ENCODE assay signal across 33 cellular contexts in the genomic region with DNA sequence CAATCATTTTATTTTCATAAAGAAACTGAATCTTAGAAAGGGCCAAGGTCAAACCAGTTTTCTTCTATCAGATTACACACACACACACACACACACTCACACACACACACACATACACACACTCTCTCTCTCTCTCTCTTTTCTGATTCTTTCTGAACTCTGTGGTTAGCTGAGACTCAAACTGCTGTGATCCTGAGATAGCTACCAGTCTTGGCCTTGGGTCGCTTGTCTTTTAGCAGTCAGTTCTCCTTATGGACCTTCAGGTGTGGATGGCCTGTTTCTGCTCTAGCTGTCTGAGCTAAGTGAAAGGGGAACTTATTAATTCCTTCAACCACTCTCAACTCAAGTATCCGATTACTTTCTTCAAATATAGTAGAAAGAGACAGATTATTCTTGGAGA.
"Had no signal": no experiment of that assay in that cellular context is flagged by ENCODE, and none has a peak within 500 bp of the region (broad histone marks: within the 10 kb centered on the region; RNA-seq: fewer than 3 reads in every experiment).

No MANE protein-coding gene starts in this region.

- H3K4me3 Mint-ChIP-seq: activated B cell treated with CpG ODN at 0.5 μM for 24 hours; activated CD8-positive, alpha-beta memory T cell treated with anti-CD3 and anti-CD28 coated beads, Interleukin-2, amount 10 ng/mL, durations not matched to agents 7 days and 5 days; activated CD8-positive, alpha-beta T cell treated with anti-CD3 and anti-CD28 coated beads for 36 hours; activated naive CD4-positive, alpha-beta T cell treated with anti-CD3 and anti-CD28 coated beads for 36 hours; activated naive CD8-positive, alpha-beta T cell treated with anti-CD3 and anti-CD28 coated beads, Interleukin-2, amount 10 ng/mL, durations not matched to agents 7 days and 5 days; activated T-helper 1 cell treated with anti-CD3 and anti-CD28 coated beads, Interleukin-12 subunit alpha, Interleukin-12 subunit beta, Interleukin-2, Interleukin-4 antibody, amounts not matched to agents 30 ng/mL and 10 ng/mL and 1 ng/mL, durations not matched to agents 14 hours and 24 hours and 36 hours; brain; T-helper 2 cell treated with Interferon-gamma antibody and Interleukin-4, amounts not matched to agents 5 μg/mL and 100 μg/mL, for 36 hours had no signal

- H3K9me3 ChIP-seq: ascending aorta, breast epithelium, colonic mucosa, esophagus squamous epithelium, gastroesophageal sphincter, heart right ventricle had no signal

- H3K36me3 Mint-ChIP-seq: activated CD8-positive, alpha-beta memory T cell treated with anti-CD3 and anti-CD28 coated beads, Interleukin-2, amount 10 ng/mL, durations not matched to agents 7 days and 5 days; activated naive CD8-positive, alpha-beta T cell treated with anti-CD3 and anti-CD28 coated beads, Interleukin-2, amount 10 ng/mL, durations not matched to agents 7 days and 5 days had no signal

- H3K27me3 Mint-ChIP-seq: activated B cell treated with CpG ODN at 0.5 μM for 24 hours; activated CD8-positive, alpha-beta memory T cell treated with anti-CD3 and anti-CD28 coated beads, Interleukin-2, amount 10 ng/mL, durations not matched to agents 7 days and 5 days; activated CD8-positive, alpha-beta T cell treated with anti-CD3 and anti-CD28 coated beads for 36 hours; activated naive CD8-positive, alpha-beta T cell treated with anti-CD3 and anti-CD28 coated beads, Interleukin-2, amount 10 ng/mL, durations not matched to agents 7 days and 5 days; brain had no signal

- H3K4me2 ChIP-seq: hepatocyte had no signal

- DNase-seq: activated B cell treated with CpG ODN at 0.5 μM for 24 hours; activated CD4-positive, alpha-beta T cell treated with anti-CD3 and anti-CD28 coated beads for 48 hours; activated CD4-positive, alpha-beta T cell treated with anti-CD3 and anti-CD28 coated beads, Interleukin-2, amount 50 U/mL, for 1 hour; activated CD4-positive, alpha-beta T cell treated with anti-CD3 and anti-CD28 coated beads, Interleukin-2, amount 50 U/mL, for 48 hours; activated CD8-positive, alpha-beta memory T cell treated with anti-CD3 and anti-CD28 coated beads, Interleukin-2, amount 10 ng/mL, durations not matched to agents 7 days and 5 days; activated CD8-positive, alpha-beta memory T cell treated with anti-CD3 and anti-CD28 coated beads, Interleukin-2, amount 50 U/mL, for 4 hours; activated CD8-positive, alpha-beta T cell treated with anti-CD3 and anti-CD28 coated beads for 36 hours; activated effector memory CD4-positive, alpha-beta T cell treated with anti-CD3 and anti-CD28 coated beads, Interleukin-2, amount 50 U/mL, for 16 hours; activated naive CD4-positive, alpha-beta T cell treated with anti-CD3 and anti-CD28 coated beads for 36 hours; activated naive CD8-positive, alpha-beta T cell treated with anti-CD3 and anti-CD28 coated beads, Interleukin-2, amount 10 ng/mL, durations not matched to agents 7 days and 5 days; activated T-cell treated with anti-CD3 and anti-CD28 coated beads, Interleukin-2, amount 50 U/mL, for 1 hour; activated T-cell treated with anti-CD3 and anti-CD28 coated beads, Interleukin-2, amount 50 U/mL, for 48 hours; central memory CD4-positive, alpha-beta T cell; cerebellar nuclear complex; colonic mucosa; effector CD8-positive, alpha-beta T cell; esophagus squamous epithelium; foreskin melanocyte; heart right ventricle; T1000; WERI-Rb-1 had no signal

- H3K9me3 Mint-ChIP-seq: activated CD8-positive, alpha-beta T cell treated with anti-CD3 and anti-CD28 coated beads for 36 hours; activated naive CD8-positive, alpha-beta T cell treated with anti-CD3 and anti-CD28 coated beads, Interleukin-2, amount 10 ng/mL, durations not matched to agents 7 days and 5 days; activated T-helper 1 cell treated with anti-CD3 and anti-CD28 coated beads, Interleukin-12 subunit alpha, Interleukin-12 subunit beta, Interleukin-2, Interleukin-4 antibody, amounts not matched to agents 30 ng/mL and 10 ng/mL and 1 ng/mL, durations not matched to agents 14 hours and 24 hours and 36 hours; activated T-helper 2 cell treated with anti-CD3 and anti-CD28 coated beads, Interferon-gamma antibody, Interleukin-2, Interleukin-4, amounts not matched to agents 10 μg/mL and 5 μg/mL and 100 μg/mL, durations not matched to agents 14 hours and 24 hours and 36 hours; T-helper 2 cell treated with Interferon-gamma antibody and Interleukin-4, amounts not matched to agents 5 μg/mL and 100 μg/mL, for 36 hours had no signal

- H3K27ac Mint-ChIP-seq: activated B cell treated with CpG ODN at 0.5 μM for 24 hours; activated CD8-positive, alpha-beta memory T cell treated with anti-CD3 and anti-CD28 coated beads, Interleukin-2, amount 10 ng/mL, durations not matched to agents 7 days and 5 days; activated CD8-positive, alpha-beta T cell treated with anti-CD3 and anti-CD28 coated beads for 36 hours; activated naive CD4-positive, alpha-beta T cell treated with anti-CD3 and anti-CD28 coated beads for 36 hours; activated naive CD4-positive, alpha-beta T cell treated with anti-CD3 and anti-CD28 coated beads, Interleukin-2, amount 50 U/mL, for 72 hours; activated naive CD8-positive, alpha-beta T cell treated with anti-CD3 and anti-CD28 coated beads, Interleukin-2, amount 10 ng/mL, durations not matched to agents 7 days and 5 days; activated T-helper 1 cell treated with anti-CD3 and anti-CD28 coated beads, Interleukin-12 subunit alpha, Interleukin-12 subunit beta, Interleukin-2, Interleukin-4 antibody, amounts not matched to agents 30 ng/mL and 10 ng/mL and 1 ng/mL, durations not matched to agents 14 hours and 24 hours and 36 hours; activated T-helper 2 cell treated with anti-CD3 and anti-CD28 coated beads, Interferon-gamma antibody, Interleukin-2, Interleukin-4, amounts not matched to agents 10 μg/mL and 5 μg/mL and 100 μg/mL, durations not matched to agents 14 hours and 24 hours and 36 hours; brain; T-helper 2 cell treated with Interferon-gamma antibody and Interleukin-4, amounts not matched to agents 5 μg/mL and 100 μg/mL, for 36 hours had no signal

- H2AFZ ChIP-seq: hepatocyte had no signal

- H3K27me3 ChIP-seq: ascending aorta, breast epithelium, cardiac muscle cell, colonic mucosa, esophagus squamous epithelium, gastroesophageal sphincter, heart right ventricle, hepatocyte had no signal

- H3K4me1 Mint-ChIP-seq: activated B cell treated with CpG ODN at 0.5 μM for 24 hours; activated CD8-positive, alpha-beta memory T cell treated with anti-CD3 and anti-CD28 coated beads, Interleukin-2, amount 10 ng/mL, durations not matched to agents 7 days and 5 days; activated naive CD8-positive, alpha-beta T cell treated with anti-CD3 and anti-CD28 coated beads, Interleukin-2, amount 10 ng/mL, durations not matched to agents 7 days and 5 days had no signal

- H3K27ac ChIP-seq: ascending aorta, breast epithelium, cardiac muscle cell, colonic mucosa, epithelial cell of prostate, esophagus squamous epithelium, gastroesophageal sphincter, heart right ventricle, hepatocyte, WERI-Rb-1 had no signal

- H3K4me3 ChIP-seq: ascending aorta, breast epithelium, cardiac muscle cell, colonic mucosa, esophagus squamous epithelium, gastroesophageal sphincter, heart right ventricle, hepatocyte had no signal

- H3K36me3 ChIP-seq: ascending aorta, breast epithelium, cardiac muscle cell, colonic mucosa, gastroesophageal sphincter, heart right ventricle had no signal

- H3K79me2 ChIP-seq: hepatocyte had no signal

- ATAC-seq: activated CD4-positive, CD25-positive, alpha-beta regulatory T cell treated with anti-CD3 and anti-CD28 coated beads, Interleukin-2, amount 50 U/mL, for 24 hours; activated CD8-positive, alpha-beta memory T cell treated with anti-CD3 and anti-CD28 coated beads, Interleukin-2, amount 10 ng/mL, durations not matched to agents 7 days and 5 days; activated CD8-positive, alpha-beta T cell treated with anti-CD3 and anti-CD28 coated beads for 36 hours; activated naive CD4-positive, alpha-beta T cell treated with anti-CD3 and anti-CD28 coated beads, Interleukin-2, amount 50 U/mL, for 72 hours; gastroesophageal sphincter; heart right ventricle had no signal

- H3K4me1 ChIP-seq: ascending aorta, breast epithelium, colonic mucosa, esophagus squamous epithelium, gastroesophageal sphincter, heart right ventricle had no signal
